Comparison of ENCODE assay signal across 28 cellular contexts in genomic region chr1:231382426-231382825, GRCh38.
"Had no signal": no experiment of that assay in that cellular context is flagged by ENCODE, and none has a peak within 500 bp of the region (broad histone marks: within the 10 kb centered on the region; RNA-seq: fewer than 3 reads in every experiment).

No MANE protein-coding gene starts in this region.

- H3K27me3 ChIP-seq: ascending aorta, SJCRH30 had no signal

- DNase-seq: activated CD4-positive, alpha-beta T cell treated with anti-CD3 and anti-CD28 coated beads for 36 hours; activated CD4-positive, alpha-beta T cell treated with anti-CD3 and anti-CD28 coated beads, Interleukin-2, amount 10 ng/mL, durations not matched to agents 7 days and 5 days; activated CD4-positive, alpha-beta T cell treated with anti-CD3 and anti-CD28 coated beads, Interleukin-2, amount 50 U/mL, for 48 hours; activated CD8-positive, alpha-beta T cell treated with anti-CD3 and anti-CD28 coated beads, Interleukin-2, amount 10 ng/mL, durations not matched to agents 7 days and 5 days; activated gamma-delta T cell; activated naive CD4-positive, alpha-beta T cell treated with Interleukin-2 at 50 U/mL for 16 hours; activated naive CD8-positive, alpha-beta T cell treated with anti-CD3 and anti-CD28 coated beads, Interleukin-2, amount 10 ng/mL, durations not matched to agents 7 days and 5 days; activated T-cell treated with anti-CD3 and anti-CD28 coated beads, Interleukin-2, amount 50 U/mL, for 24 hours; amygdala; Karpas-422; KBM-7; NCI-H1105; NCI-H1417 treated with DMSO at 0.1 percent for 48 hours; NCI-H187 treated with DMSO at 0.1 percent for 48 hours; NCI-H2081; NCI-H226; NCI-H446 treated with DMSO at 0.1 percent for 48 hours; NCI-H524 treated with DMSO at 0.1 percent for 48 hours; NCI-H748 treated with DMSO at 0.1 percent for 48 hours; PC-9; SHP77; T1000 had no signal

- ATAC-seq: activated CD4-positive, alpha-beta T cell treated with anti-CD3 and anti-CD28 coated beads for 36 hours; activated CD4-positive, CD25-positive, alpha-beta regulatory T cell treated with anti-CD3 and anti-CD28 coated beads, Interleukin-2, amount 50 U/mL, for 24 hours; activated CD8-positive, alpha-beta T cell treated with anti-CD3 and anti-CD28 coated beads, Interleukin-2, amount 10 ng/mL, durations not matched to agents 7 days and 5 days; WTC11 had no signal

- H3K36me3 ChIP-seq: ascending aorta, SJCRH30 had no signal

- H3K27ac ChIP-seq: ascending aorta, PC-9, RWPE1, SJCRH30 had no signal

- H3K4me3 ChIP-seq: ascending aorta, PC-9, SJCRH30, SK-N-MC had no signal

- H3K9me3 ChIP-seq: ascending aorta, SJCRH30 had no signal

- H3K4me1 ChIP-seq: SJCRH30 had no signal
